ENCODE assay signal across 8 cellular contexts in the genomic region with DNA sequence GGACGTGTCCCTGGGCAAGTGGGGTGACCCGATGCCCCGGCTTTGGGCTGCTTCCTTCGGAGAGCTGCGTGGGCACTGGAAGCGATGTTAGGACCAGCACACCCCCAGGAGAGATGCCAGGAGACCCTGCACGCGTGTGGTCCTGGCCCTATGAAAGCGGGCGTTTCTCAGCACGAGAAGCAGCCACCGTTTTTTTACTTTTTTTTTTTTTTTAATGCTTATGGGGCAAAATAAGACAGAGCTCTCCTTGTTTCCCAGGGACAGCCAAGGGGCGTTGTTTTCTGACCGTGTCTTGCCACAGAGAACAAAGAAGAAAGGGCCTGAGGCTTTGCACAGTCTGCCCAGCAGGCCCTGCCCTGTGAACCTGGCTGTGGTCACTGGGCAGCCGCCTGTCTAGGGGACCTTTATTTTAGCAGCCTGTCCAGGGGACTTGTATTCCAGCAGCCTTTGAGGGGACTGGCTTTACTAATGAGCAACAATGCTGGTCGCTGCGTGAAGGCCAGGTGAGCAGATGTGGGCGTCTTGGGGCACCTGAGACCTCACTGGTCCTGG. TPM values are rescaled to one million over a fixed set of nuclear protein-coding genes. Genes with fewer than 3 reads are reported as not detected.
DNase-seq lines count a peak whose midpoint lies in the region; ATAC-seq, FAIRE-seq and TF ChIP-seq lines count a peak whose summit lies in the region.

No MANE protein-coding gene starts in this region.

- intact Hi-C loops in HepG2 (cut with micrococcal nuclease; ENCODE audit: unreplicated experiment) (no loop called here), transverse colon (cut with DNase I; ENCODE audit: low total_unique reads) (no loop called here)

- POLR2A ChIA-PET in HepG2 (lab: Yijun Ruan, JAX): interaction anchor here (0.6 to 6.3 kb wide), 18 partner anchors 10 to 325 kb away, joined by 3 to 143 read pairs (median 9); a partner anchor contains a TSS

- peak overlapping the region; percentile 96 for H3K4me2 ChIP-seq in HepG2 (ENCODE audit: low read depth, low read length)

- in situ Hi-C loops in HepG2 (cut with HindIII; ENCODE audit: extremely low pct_ligation_motif_present, low pct_unique_long_range_greater_than_20kb): no loop called here
- in situ Hi-C loops in transverse colon (cut with MboI; ENCODE audit: low pct_ligation_motif_present in 1 of 4, low pct_unique_long_range_greater_than_20kb in 1 of 4, low sequenced_read_pairs in 3 of 4): no loop called here

- no peak; a peak in 1 of 4 replicates for TF ChIP-seq POLR2A in HepG2 (IDR thresholded peaks at IDR 0.05; ENCODE audit: insufficient read depth in 1 of 2, low read depth in 2 of 2, low read length in 2 of 2)
- TF ChIP-seq POLR2A in transverse colon (IDR thresholded peaks at IDR 0.05): no peak

- H3K4me1 ChIP-seq in adipocyte (ENCODE audit: control insufficient read depth, insufficient read depth, low read length) (peaks cover 39% of the 10 kb centered on the region), HepG2 (ENCODE audit: insufficient read depth, low read length) (peaks cover 32% of the 10 kb centered on the region), transverse colon (peaks cover 27 to 45% (median 43%) of the 10 kb centered on the region in 4 donors)

- H3K27ac ChIP-seq in HepG2 (ENCODE audit: extremely low read length, insufficient read depth, low read length) (peak overlapping the region; percentile 93), transverse colon (peak overlapping the region; percentile 80 to 90 (median 86))

- H3K9me3 ChIP-seq in adipocyte (ENCODE audit: control insufficient read depth, low read length): no peaks in the 10 kb centered on the region
- H3K9me3 ChIP-seq in HepG2 (ENCODE audit: low read length): no peaks in the 10 kb centered on the region
- no peaks in the 10 kb centered on the region for H3K9me3 ChIP-seq in transverse colon

- peak; percentile 20 for ATAC-seq in HepG2
- no peak for ATAC-seq in GM21528 (IDR thresholded peaks at IDR 0.05; ENCODE audit: low FRiP score, unreplicated experiment)
- ATAC-seq in GM21786 (IDR thresholded peaks at IDR 0.05; ENCODE audit: unreplicated experiment): no peak

- DNase-seq in activated effector memory CD4-positive, alpha-beta T cell treated with anti-CD3 and anti-CD28 coated beads, Interleukin-2, amount 50 U/mL, for 16 hours: peak; percentile 62
- no peak for DNase-seq in activated effector memory CD4-positive, alpha-beta T cell treated with Interleukin-2 at 50 U/mL for 16 hours
- DNase-seq in adipocyte (ENCODE audit: low read depth) (peak; percentile 22), HepG2 (ENCODE audit: low spot score) (peak; percentile 68), transverse colon (no peak), SKM-1 (lab: John Stamatoyannopoulos, UW; ENCODE audit: unreplicated experiment) (no peak)

- H3K9ac ChIP-seq in adipocyte (ENCODE audit: low read length) (peak overlapping the region; percentile 79), HepG2 (ENCODE audit: insufficient read depth, low read depth, low read length) (peak overlapping the region; percentile 93)

- WGBS in HepG2 (ENCODE audit: low lambda C conversion rate): under 1% methylated on average over 17 of the region's 18 CpGs
- WGBS in transverse colon (ENCODE audit: low coverage in 1 of 2), 2 donors: 31% methylated on average over 18 of the region's 18 CpGs; no CpG with 5 or more reads in 1 of the 2 donors

- TF ChIP-seq RAD21 in HepG2 (CRISPR knock-in tag; IDR thresholded peaks at IDR 0.05): no peak

- H4K20me1 ChIP-seq in HepG2 (ENCODE audit: insufficient read depth, low read length): no peaks in the 10 kb centered on the region

- no peak overlapping the region for H2AFZ ChIP-seq in HepG2 (ENCODE audit: low read length)

- no peak for TF ChIP-seq CTCF in HepG2 (CRISPR knock-in tag; IDR thresholded peaks at IDR 0.05)
- no peak for TF ChIP-seq CTCF in transverse colon (IDR thresholded peaks at IDR 0.05)

- no TSS peak for BruUV-seq in HepG2 (replicated peaks; lab: Mats Ljungman, UMichigan)

- H3K27me3 ChIP-seq in adipocyte (replicated peaks; ENCODE audit: control insufficient read depth, insufficient read depth, low read length) (no peaks in the 10 kb centered on the region), HepG2 (ENCODE audit: control insufficient read depth in 1 of 2, insufficient read depth in 2 of 2, low read length in 2 of 2) (no peaks in the 10 kb centered on the region; a peak in 1 of 5 replicates), transverse colon (no peaks in the 10 kb centered on the region)

- H3K79me2 ChIP-seq in HepG2 (ENCODE audit: insufficient read depth, low read length): peaks cover 31% of the 10 kb centered on the region

- FAIRE-seq in HepG2 (lab: Jason Lieb, UNC): no peak

- TF ChIP-seq EP300 in HepG2 (IDR thresholded peaks at IDR 0.05; ENCODE audit: low read depth in 2 of 2, low read length in 2 of 2) (no peak), HepG2 (CRISPR knock-in tag; IDR thresholded peaks at IDR 0.05; ENCODE audit: borderline replicate concordance) (no peak), transverse colon (IDR thresholded peaks at IDR 0.05; ENCODE audit: low read depth) (no peak)

- CTCF ChIA-PET in HepG2 (lab: Yijun Ruan, JAX; ENCODE audit: low intra/inter-chr PET ratio, low total read pairs): interaction anchor here (0.6 kb wide), 1 partner anchor 154 kb away, joined by 3 read pairs; no protein-coding TSS in a partner anchor

- no peaks in the 10 kb centered on the region for H3K36me3 ChIP-seq in adipocyte (ENCODE audit: control insufficient read depth, insufficient read depth, low read length, severe bottlenecking)
- H3K36me3 ChIP-seq in HepG2 (replicated peaks in 1 of 2; ENCODE audit: control insufficient read depth in 1 of 2, insufficient read depth in 2 of 2, low read length in 2 of 2): peaks cover 17 to 36% of the 10 kb centered on the region in 2 experiments
- H3K36me3 ChIP-seq in transverse colon: peaks cover 0 to 3% (median 0%) of the 10 kb centered on the region in 4 donors

- H3K4me3 ChIP-seq in adipocyte (ENCODE audit: low read length): peak overlapping the region; percentile 81
- H3K4me3 ChIP-seq in HepG2 (replicated peaks in 1 of 3; ENCODE audit: insufficient read depth in 1 of 3, low read depth in 2 of 3, low read length in 3 of 3): peak overlapping the region; percentile 87 to 95 (median 92)
- H3K4me3 ChIP-seq in transverse colon: peak overlapping the region; percentile 53 to 94 (median 77)

RNA-seq across cellular contexts. Expression of a gene that starts 1.0 kb away (rescaled TPM):
- total RNA-seq in HepG2 (2016; rRNA removed; fragmentation: Illumina TruSeq; extraction: Trizol): 111 and 140 TPM in 2 replicates
- 76.5 and 89.9 TPM in 2 replicates for total RNA-seq in HepG2 (2016; cell fraction: cytosol; rRNA removed; fragmentation: Illumina TruSeq; extraction: Trizol; ENCODE audit: low read depth)
- 100 and 147 TPM in 2 replicates for total RNA-seq in HepG2 (2016; cell fraction: insoluble cytoplasmic fraction; rRNA removed; fragmentation: Illumina TruSeq; extraction: Trizol)
- total RNA-seq in HepG2 (2016; cell fraction: membrane; rRNA removed; fragmentation: Illumina TruSeq; extraction: Trizol): 143 and 165 TPM in 2 replicates
- total RNA-seq in HepG2 (2016; cell fraction: nucleus; rRNA removed; fragmentation: Illumina TruSeq; extraction: Trizol): 53.5 and 61.2 TPM in 2 replicates
- 46.5 and 59.7 TPM in 2 replicates for polyA plus RNA-seq in HepG2 (2011; rRNA removed)
- 37.0 and 59.3 TPM in 2 replicates for polyA plus RNA-seq in HepG2 (2011; cell fraction: cytosol; rRNA removed)
- polyA plus RNA-seq in HepG2 (2011; cell fraction: nucleus; rRNA removed): 97.5 and 120 TPM in 2 replicates
- 28.3 and 32.0 TPM in 2 replicates for polyA plus RNA-seq in HepG2 (2012)
- 77.4 and 92.5 TPM in 2 replicates for polyA plus RNA-seq in HepG2 (2016; cell fraction: cytosol; fragmentation: Illumina TruSeq; extraction: Trizol; ENCODE audit: low read depth)
- 90.7 and 117 TPM in 2 replicates for polyA plus RNA-seq in HepG2 (2016; cell fraction: insoluble cytoplasmic fraction; fragmentation: Illumina TruSeq; extraction: Trizol; ENCODE audit: low read depth)
- polyA plus RNA-seq in HepG2 (2016; cell fraction: membrane; fragmentation: Illumina TruSeq; extraction: Trizol; ENCODE audit: low read depth): 117 and 123 TPM in 2 replicates
- polyA plus RNA-seq in HepG2 (2016; cell fraction: nucleus; fragmentation: Illumina TruSeq; extraction: Trizol; ENCODE audit: insufficient read depth, low read depth): 106 and 108 TPM in 2 replicates
- 55.9 and 103 TPM in 2 replicates for polyA minus RNA-seq in HepG2 (2011; rRNA and poly(A)+ RNA removed; ENCODE audit: low replicate concordance)
- 23.3 and 25.9 TPM in 2 replicates for polyA minus RNA-seq in HepG2 (2011; cell fraction: cytosol; rRNA and poly(A)+ RNA removed)
- 32.0 and 34.5 TPM in 2 replicates for polyA minus RNA-seq in HepG2 (2011; cell fraction: nucleus; rRNA and poly(A)+ RNA removed)
- total RNA-seq in transverse colon: 10 to 100 TPM; 25.1 to 64.8 (median 46.6) TPM

RNA-seq across cellular contexts. Expression of a gene that starts 9.9 kb away (rescaled TPM):
- 39.1 and 72.5 TPM in 2 replicates for total RNA-seq in HepG2 (2016; rRNA removed; fragmentation: Illumina TruSeq; extraction: Trizol)
- 76.8 and 84.3 TPM in 2 replicates for total RNA-seq in HepG2 (2016; cell fraction: cytosol; rRNA removed; fragmentation: Illumina TruSeq; extraction: Trizol; ENCODE audit: low read depth)
- total RNA-seq in HepG2 (2016; cell fraction: insoluble cytoplasmic fraction; rRNA removed; fragmentation: Illumina TruSeq; extraction: Trizol): 47.2 and 70.7 TPM in 2 replicates
- 95.6 and 107 TPM in 2 replicates for total RNA-seq in HepG2 (2016; cell fraction: membrane; rRNA removed; fragmentation: Illumina TruSeq; extraction: Trizol)
- 26.8 and 29.8 TPM in 2 replicates for total RNA-seq in HepG2 (2016; cell fraction: nucleus; rRNA removed; fragmentation: Illumina TruSeq; extraction: Trizol)
- polyA plus RNA-seq in HepG2 (2011; rRNA removed): 94.1 and 112 TPM in 2 replicates
- 137 and 215 TPM in 2 replicates for polyA plus RNA-seq in HepG2 (2011; cell fraction: cytosol; rRNA removed)
- polyA plus RNA-seq in HepG2 (2011; cell fraction: nucleus; rRNA removed): 94.6 and 96.1 TPM in 2 replicates
- 83.0 and 86.6 TPM in 2 replicates for polyA plus RNA-seq in HepG2 (2012)
- polyA plus RNA-seq in HepG2 (2016; cell fraction: cytosol; fragmentation: Illumina TruSeq; extraction: Trizol; ENCODE audit: low read depth): 367 and 487 TPM in 2 replicates
- polyA plus RNA-seq in HepG2 (2016; cell fraction: insoluble cytoplasmic fraction; fragmentation: Illumina TruSeq; extraction: Trizol; ENCODE audit: low read depth): 281 and 289 TPM in 2 replicates
- polyA plus RNA-seq in HepG2 (2016; cell fraction: membrane; fragmentation: Illumina TruSeq; extraction: Trizol; ENCODE audit: low read depth): 273 and 345 TPM in 2 replicates
- 148 and 167 TPM in 2 replicates for polyA plus RNA-seq in HepG2 (2016; cell fraction: nucleus; fragmentation: Illumina TruSeq; extraction: Trizol; ENCODE audit: insufficient read depth, low read depth)
- polyA minus RNA-seq in HepG2 (2011; rRNA and poly(A)+ RNA removed; ENCODE audit: low replicate concordance): 58.6 and 62.0 TPM in 2 replicates
- 34.6 and 36.8 TPM in 2 replicates for polyA minus RNA-seq in HepG2 (2011; cell fraction: cytosol; rRNA and poly(A)+ RNA removed)
- 24.0 and 29.4 TPM in 2 replicates for polyA minus RNA-seq in HepG2 (2011; cell fraction: nucleus; rRNA and poly(A)+ RNA removed)
- total RNA-seq in transverse colon: 100 to 1,000 TPM in 3 of 4 donors, 10 to 100 TPM in 1; 75.4 to 206 (median 114) TPM

RNA-seq across cellular contexts. Expression of a gene that starts 29.3 kb away (rescaled TPM):
- total RNA-seq in HepG2 (2016; rRNA removed; fragmentation: Illumina TruSeq; extraction: Trizol) (54.1 and 73.3 TPM in 2 replicates), transverse colon (100 to 1,000 TPM in 3 of 4 donors, 10 to 100 TPM in 1; 96.1 to 205 (median 150) TPM)
- total RNA-seq in HepG2 (2016; cell fraction: cytosol; rRNA removed; fragmentation: Illumina TruSeq; extraction: Trizol; ENCODE audit: low read depth): 23.7 and 25.3 TPM in 2 replicates
- total RNA-seq in HepG2 (2016; cell fraction: insoluble cytoplasmic fraction; rRNA removed; fragmentation: Illumina TruSeq; extraction: Trizol): 46.3 and 75.5 TPM in 2 replicates
- total RNA-seq in HepG2 (2016; cell fraction: membrane; rRNA removed; fragmentation: Illumina TruSeq; extraction: Trizol): 26.2 and 27.2 TPM in 2 replicates
- total RNA-seq in HepG2 (2016; cell fraction: nucleus; rRNA removed; fragmentation: Illumina TruSeq; extraction: Trizol): 61.6 and 70.3 TPM in 2 replicates
- polyA plus RNA-seq in HepG2 (2011; rRNA removed): 78.1 and 85.3 TPM in 2 replicates
- 23.0 and 37.1 TPM in 2 replicates for polyA plus RNA-seq in HepG2 (2011; cell fraction: cytosol; rRNA removed)
- 599 and 842 TPM in 2 replicates for polyA plus RNA-seq in HepG2 (2011; cell fraction: nucleus; rRNA removed)
- polyA plus RNA-seq in HepG2 (2012): 50.3 and 58.5 TPM in 2 replicates
- polyA plus RNA-seq in HepG2 (2016; cell fraction: cytosol; fragmentation: Illumina TruSeq; extraction: Trizol; ENCODE audit: low read depth): 10.3 and 14.6 TPM in 2 replicates
- polyA plus RNA-seq in HepG2 (2016; cell fraction: insoluble cytoplasmic fraction; fragmentation: Illumina TruSeq; extraction: Trizol; ENCODE audit: low read depth): 49.0 and 65.5 TPM in 2 replicates
- 20.0 and 26.0 TPM in 2 replicates for polyA plus RNA-seq in HepG2 (2016; cell fraction: membrane; fragmentation: Illumina TruSeq; extraction: Trizol; ENCODE audit: low read depth)
- polyA plus RNA-seq in HepG2 (2016; cell fraction: nucleus; fragmentation: Illumina TruSeq; extraction: Trizol; ENCODE audit: insufficient read depth, low read depth): 239 and 240 TPM in 2 replicates
- 124 and 132 TPM in 2 replicates for polyA minus RNA-seq in HepG2 (2011; rRNA and poly(A)+ RNA removed; ENCODE audit: low replicate concordance)
- polyA minus RNA-seq in HepG2 (2011; cell fraction: cytosol; rRNA and poly(A)+ RNA removed): 22.8 and 27.9 TPM in 2 replicates
- polyA minus RNA-seq in HepG2 (2011; cell fraction: nucleus; rRNA and poly(A)+ RNA removed): 76.9 and 79.1 TPM in 2 replicates

RNA-seq across cellular contexts. Expression of a gene that starts 29.5 kb away (rescaled TPM):
- total RNA-seq in HepG2 (2016; rRNA removed; fragmentation: Illumina TruSeq; extraction: Trizol) (18.8 and 20.8 TPM in 2 replicates), transverse colon (10 to 100 TPM; 16.3 to 52.0 (median 33.1) TPM)
- 17.5 and 20.2 TPM in 2 replicates for total RNA-seq in HepG2 (2016; cell fraction: cytosol; rRNA removed; fragmentation: Illumina TruSeq; extraction: Trizol; ENCODE audit: low read depth)
- 21.5 and 21.9 TPM in 2 replicates for total RNA-seq in HepG2 (2016; cell fraction: insoluble cytoplasmic fraction; rRNA removed; fragmentation: Illumina TruSeq; extraction: Trizol)
- 24.3 and 26.3 TPM in 2 replicates for total RNA-seq in HepG2 (2016; cell fraction: membrane; rRNA removed; fragmentation: Illumina TruSeq; extraction: Trizol)
- total RNA-seq in HepG2 (2016; cell fraction: nucleus; rRNA removed; fragmentation: Illumina TruSeq; extraction: Trizol): 10.5 and 14.3 TPM in 2 replicates
- polyA plus RNA-seq in HepG2 (2011; rRNA removed): 30.8 and 32.1 TPM in 2 replicates
- polyA plus RNA-seq in HepG2 (2011; cell fraction: cytosol; rRNA removed): 30.7 and 36.8 TPM in 2 replicates
- 21.1 and 26.0 TPM in 2 replicates for polyA plus RNA-seq in HepG2 (2011; cell fraction: nucleus; rRNA removed)
- polyA plus RNA-seq in HepG2 (2012): 16.3 and 19.8 TPM in 2 replicates
- polyA plus RNA-seq in HepG2 (2016; cell fraction: cytosol; fragmentation: Illumina TruSeq; extraction: Trizol; ENCODE audit: low read depth): 22.8 and 26.9 TPM in 2 replicates
- 25.4 and 25.5 TPM in 2 replicates for polyA plus RNA-seq in HepG2 (2016; cell fraction: insoluble cytoplasmic fraction; fragmentation: Illumina TruSeq; extraction: Trizol; ENCODE audit: low read depth)
- 24.7 and 30.0 TPM in 2 replicates for polyA plus RNA-seq in HepG2 (2016; cell fraction: membrane; fragmentation: Illumina TruSeq; extraction: Trizol; ENCODE audit: low read depth)
- 41.6 and 53.5 TPM in 2 replicates for polyA plus RNA-seq in HepG2 (2016; cell fraction: nucleus; fragmentation: Illumina TruSeq; extraction: Trizol; ENCODE audit: insufficient read depth, low read depth)
- polyA minus RNA-seq in HepG2 (2011; rRNA and poly(A)+ RNA removed; ENCODE audit: low replicate concordance): 17.2 and 24.1 TPM in 2 replicates
- polyA minus RNA-seq in HepG2 (2011; cell fraction: cytosol; rRNA and poly(A)+ RNA removed): 4.7 and 5.4 TPM in 2 replicates
- polyA minus RNA-seq in HepG2 (2011; cell fraction: nucleus; rRNA and poly(A)+ RNA removed): 10.7 and 14.5 TPM in 2 replicates

RNA-seq across cellular contexts. Expression of a gene that starts 46.5 kb away (rescaled TPM):
- total RNA-seq in HepG2 (2016; rRNA removed; fragmentation: Illumina TruSeq; extraction: Trizol): 34.4 and 39.1 TPM in 2 replicates
- total RNA-seq in HepG2 (2016; cell fraction: cytosol; rRNA removed; fragmentation: Illumina TruSeq; extraction: Trizol; ENCODE audit: low read depth): 10.7 and 10.8 TPM in 2 replicates
- 31.3 and 40.3 TPM in 2 replicates for total RNA-seq in HepG2 (2016; cell fraction: insoluble cytoplasmic fraction; rRNA removed; fragmentation: Illumina TruSeq; extraction: Trizol)
- total RNA-seq in HepG2 (2016; cell fraction: membrane; rRNA removed; fragmentation: Illumina TruSeq; extraction: Trizol): 16.9 and 19.0 TPM in 2 replicates
- 20.9 and 21.8 TPM in 2 replicates for total RNA-seq in HepG2 (2016; cell fraction: nucleus; rRNA removed; fragmentation: Illumina TruSeq; extraction: Trizol)
- polyA plus RNA-seq in HepG2 (2011; rRNA removed): 14.6 and 14.7 TPM in 2 replicates
- 10.9 and 12.3 TPM in 2 replicates for polyA plus RNA-seq in HepG2 (2011; cell fraction: cytosol; rRNA removed)
- polyA plus RNA-seq in HepG2 (2011; cell fraction: nucleus; rRNA removed): 18.8 and 20.1 TPM in 2 replicates
- 15.7 and 20.6 TPM in 2 replicates for polyA plus RNA-seq in HepG2 (2012)
- 6.0 and 6.1 TPM in 2 replicates for polyA plus RNA-seq in HepG2 (2016; cell fraction: cytosol; fragmentation: Illumina TruSeq; extraction: Trizol; ENCODE audit: low read depth)
- 43.6 and 43.8 TPM in 2 replicates for polyA plus RNA-seq in HepG2 (2016; cell fraction: insoluble cytoplasmic fraction; fragmentation: Illumina TruSeq; extraction: Trizol; ENCODE audit: low read depth)
- 11.4 and 11.7 TPM in 2 replicates for polyA plus RNA-seq in HepG2 (2016; cell fraction: membrane; fragmentation: Illumina TruSeq; extraction: Trizol; ENCODE audit: low read depth)
- polyA plus RNA-seq in HepG2 (2016; cell fraction: nucleus; fragmentation: Illumina TruSeq; extraction: Trizol; ENCODE audit: insufficient read depth, low read depth): 75.0 and 87.7 TPM in 2 replicates
- polyA minus RNA-seq in HepG2 (2011; rRNA and poly(A)+ RNA removed; ENCODE audit: low replicate concordance): 4.1 and 5.1 TPM in 2 replicates
- 5.1 and 5.5 TPM in 2 replicates for polyA minus RNA-seq in HepG2 (2011; cell fraction: cytosol; rRNA and poly(A)+ RNA removed)
- polyA minus RNA-seq in HepG2 (2011; cell fraction: nucleus; rRNA and poly(A)+ RNA removed): 7.0 and 8.8 TPM in 2 replicates
- 10 to 100 TPM in 3 of 4 donors, 1 to 10 TPM in 1; 7.6 to 21.3 (median 13.5) TPM for total RNA-seq in transverse colon

Comparison
In these comparisons a context has a peak if more than half of its experiments do, and no peak if none do; other contexts are left out.
1. DNase-seq: peak in activated effector memory CD4-positive, alpha-beta T cell treated with anti-CD3 and anti-CD28 coated beads, Interleukin-2, amount 50 U/mL, for 16 hours (single experiment), adipocyte (single experiment) and HepG2 (single experiment); none in activated effector memory CD4-positive, alpha-beta T cell treated with Interleukin-2 at 50 U/mL for 16 hours (single experiment), transverse colon (single experiment) and SKM-1 (single experiment).
2. Peak in every context shown above with its lines, with median percentiles within 50 percentile points of each other: H3K4me3 ChIP-seq.